Comparison of ENCODE assay signal across 12 cellular contexts in the genomic region with DNA sequence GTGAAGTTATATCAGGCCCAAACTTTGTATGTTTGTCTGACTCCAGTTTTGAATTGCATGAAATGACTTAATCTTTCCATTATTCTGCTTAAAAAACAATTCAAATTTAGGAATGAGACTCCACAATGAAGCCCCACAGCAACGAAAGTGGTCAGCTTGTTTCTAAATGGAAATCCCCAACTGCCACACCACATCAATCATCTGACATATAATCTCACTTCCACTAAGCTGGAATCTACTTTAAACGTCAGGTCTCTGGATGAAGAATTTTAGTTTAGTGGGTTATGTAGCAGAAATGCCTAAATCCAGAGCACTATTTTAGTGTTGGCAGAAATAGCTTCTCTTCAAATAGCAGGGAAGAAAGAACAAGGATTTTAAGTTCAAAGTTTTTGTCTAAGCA. TPM values are rescaled to one million over a fixed set of nuclear protein-coding genes. Genes with fewer than 3 reads are reported as not detected.
DNase-seq lines count a peak whose midpoint lies in the region; ATAC-seq, FAIRE-seq and TF ChIP-seq lines count a peak whose summit lies in the region.
"Had no signal": no experiment of that assay in that cellular context is flagged by ENCODE, and none has a peak within 500 bp of the region (broad histone marks: within the 10 kb centered on the region; RNA-seq: fewer than 3 reads in every experiment).

No MANE protein-coding gene starts in this region.

- peak overlapping the region in 5 of 7 donors; percentile 34 to 97 (median 95) for H3K4me3 Mint-ChIP-seq in CD8-positive, alpha-beta memory T cell
- H3K4me3 Mint-ChIP-seq in activated T-helper 2 cell treated with anti-CD3 and anti-CD28 coated beads, Interferon-gamma antibody, Interleukin-2, Interleukin-4, amounts not matched to agents 10 μg/mL and 5 μg/mL and 100 μg/mL, durations not matched to agents 14 hours and 24 hours and 36 hours (ENCODE audit: low read depth), result peak overlapping the region; percentile 93
- peak overlapping the region; percentile 94 for H3K4me3 Mint-ChIP-seq in neural progenitor cell

- TF ChIP-seq CTCF in neural progenitor cell (IDR thresholded peaks at IDR 0.05) (no peak), A673 (conservative IDR thresholded peaks at IDR 0.05; ENCODE audit: low read depth, low read length) (no peak)

- peaks cover 17 to 24% (median 19%) of the 10 kb centered on the region in 3 donors for H3K4me1 Mint-ChIP-seq in CD8-positive, alpha-beta memory T cell
- H3K4me1 Mint-ChIP-seq in activated T-helper 2 cell treated with anti-CD3 and anti-CD28 coated beads, Interferon-gamma antibody, Interleukin-2, Interleukin-4, amounts not matched to agents 10 μg/mL and 5 μg/mL and 100 μg/mL, durations not matched to agents 14 hours and 24 hours and 36 hours (ENCODE audit: low read depth), result peaks cover 37% of the 10 kb centered on the region
- peaks cover 13% of the 10 kb centered on the region for H3K4me1 Mint-ChIP-seq in neural progenitor cell

- no peak for ATAC-seq in GM19395 (IDR thresholded peaks at IDR 0.05; ENCODE audit: unreplicated experiment)

- no peaks in the 10 kb centered on the region for H3K36me3 ChIP-seq in CD8-positive, alpha-beta memory T cell (ENCODE audit: insufficient read depth, low read length)
- no peaks in the 10 kb centered on the region for H3K36me3 ChIP-seq in neural progenitor cell
- H3K36me3 ChIP-seq in A673 (ENCODE audit: insufficient read depth, low read length, poor library complexity, severe bottlenecking), result no peaks in the 10 kb centered on the region

- H3K79me2 ChIP-seq in neural progenitor cell (ENCODE audit: low read depth), result peaks cover 27% of the 10 kb centered on the region

- intact Hi-C loops in activated T-helper 2 cell treated with anti-CD3 and anti-CD28 coated beads, Interferon-gamma antibody, Interleukin-2, Interleukin-4, amounts not matched to agents 10 μg/mL and 5 μg/mL and 100 μg/mL, durations not matched to agents 14 hours and 24 hours and 36 hours (cut with micrococcal nuclease), result no loop called here
- intact Hi-C loops in A673 (cut with micrococcal nuclease; ENCODE audit: unreplicated experiment), result loop anchor here (10.0 kb wide), 1 partner anchor 130 kb away; no protein-coding TSS in a partner anchor

- H3F3A ChIP-seq in neural progenitor cell (ENCODE audit: low read depth), result peaks cover 27% of the 10 kb centered on the region

- H3K9me3 Mint-ChIP-seq in CD8-positive, alpha-beta memory T cell, result no peaks in the 10 kb centered on the region
- no peaks in the 10 kb centered on the region for H3K9me3 Mint-ChIP-seq in activated T-helper 2 cell treated with anti-CD3 and anti-CD28 coated beads, Interferon-gamma antibody, Interleukin-2, Interleukin-4, amounts not matched to agents 10 μg/mL and 5 μg/mL and 100 μg/mL, durations not matched to agents 14 hours and 24 hours and 36 hours
- H3K9me3 Mint-ChIP-seq in neural progenitor cell, result no peaks in the 10 kb centered on the region
- H3K9me3 Mint-ChIP-seq: dendritic cell treated with granulocyte-macrophage colony-stimulating factor and Interleukin-4, amounts not matched to agents 40 ng/mL and 50 ng/mL, for 4 days had no signal

- no peak overlapping the region for H3K9ac ChIP-seq in neural progenitor cell

- H2AFZ ChIP-seq in neural progenitor cell (replicated peaks), result no peak overlapping the region

- no peak for FAIRE-seq in frontal cortex (lab: Jason Lieb, UNC)

- no peak for DNase-seq in CD8-positive, alpha-beta memory T cell
- no peak for DNase-seq in HEK293T (ENCODE audit: extremely low spot score)
- DNase-seq in activated T-helper 2 cell treated with anti-CD3 and anti-CD28 coated beads, Interferon-gamma antibody, Interleukin-2, Interleukin-4, amounts not matched to agents 10 μg/mL and 5 μg/mL and 100 μg/mL, durations not matched to agents 14 hours and 24 hours and 36 hours (ENCODE audit: low spot score), result no peak
- DNase-seq in neural progenitor cell (ENCODE audit: low spot score), result no peak
- DNase-seq in effector CD8-positive, alpha-beta T cell (lab: John Stamatoyannopoulos, UW), result no peak
- DNase-seq in frontal cortex (ENCODE audit: low spot score in 2 of 2), result no peak
- no peak for DNase-seq in A673 (ENCODE audit: low spot score)
- DNase-seq: activated T-cell treated with anti-CD3 and anti-CD28 coated beads, Interleukin-2, amount 50 U/mL, for 1 hour; EL had no signal

- CTCF ChIA-PET in CD8-positive, alpha-beta memory T cell (lab: Charles Lee), result interaction anchor here (1.3 kb wide), 2 partner anchors 16 to 21 kb away, joined by 3 to 4 read pairs; no protein-coding TSS in a partner anchor
- CTCF ChIA-PET in HEK293T (lab: Yijun Ruan, JAX), result no interaction called here
- CTCF ChIA-PET in A673 (lab: Charles Lee), result no interaction called here

- H3K27ac Mint-ChIP-seq in CD8-positive, alpha-beta memory T cell, result peak overlapping the region in 5 of 8 donors; percentile 17 to 97 (median 50)
- H3K27ac Mint-ChIP-seq in activated T-helper 2 cell treated with anti-CD3 and anti-CD28 coated beads, Interferon-gamma antibody, Interleukin-2, Interleukin-4, amounts not matched to agents 10 μg/mL and 5 μg/mL and 100 μg/mL, durations not matched to agents 14 hours and 24 hours and 36 hours, result peak overlapping the region; percentile 73
- H3K27ac Mint-ChIP-seq in neural progenitor cell, result no peak overlapping the region
- H3K27ac Mint-ChIP-seq: dendritic cell treated with granulocyte-macrophage colony-stimulating factor and Interleukin-4, amounts not matched to agents 40 ng/mL and 50 ng/mL, for 4 days had no signal

- peaks cover 0 to 8% (median 0%) of the 10 kb centered on the region in 3 donors for H3K36me3 Mint-ChIP-seq in CD8-positive, alpha-beta memory T cell
- no peaks in the 10 kb centered on the region for H3K36me3 Mint-ChIP-seq in activated T-helper 2 cell treated with anti-CD3 and anti-CD28 coated beads, Interferon-gamma antibody, Interleukin-2, Interleukin-4, amounts not matched to agents 10 μg/mL and 5 μg/mL and 100 μg/mL, durations not matched to agents 14 hours and 24 hours and 36 hours (ENCODE audit: low read depth)
- H3K36me3 Mint-ChIP-seq in neural progenitor cell, result no peaks in the 10 kb centered on the region

- no peak overlapping the region for H3K4me3 ChIP-seq in CD8-positive, alpha-beta memory T cell (ENCODE audit: low read length)
- H3K4me3 ChIP-seq in neural progenitor cell, result peak overlapping the region; percentile 76
- no peak overlapping the region for H3K4me3 ChIP-seq in A673 (ENCODE audit: low read depth, low read length, poor library complexity, severe bottlenecking)

- POLR2A ChIA-PET in CD8-positive, alpha-beta memory T cell (lab: Charles Lee), result no interaction called here
- POLR2A ChIA-PET in HEK293T (lab: Yijun Ruan, JAX) (interaction anchor here (0.9 kb wide), 1 partner anchor 9 kb away, joined by 3 read pairs; no protein-coding TSS in a partner anchor), A673 (lab: Charles Lee; ENCODE audit: low non-redundant PET) (no interaction called here)

- BruUV-seq in A673 (replicated peaks; lab: Mats Ljungman, UMichigan), result no TSS peak

- peaks cover 26% of the 10 kb centered on the region for H3K4me1 ChIP-seq in CD8-positive, alpha-beta memory T cell (ENCODE audit: insufficient read depth, low read length)
- H3K4me1 ChIP-seq in neural progenitor cell (peaks cover 27% of the 10 kb centered on the region), A673 (ENCODE audit: insufficient read depth, low read length, poor library complexity, severe bottlenecking) (peaks cover 12% of the 10 kb centered on the region)

- peak overlapping the region; percentile 94 for H3K4me2 ChIP-seq in neural progenitor cell

- H3K27ac ChIP-seq in CD8-positive, alpha-beta memory T cell (ENCODE audit: low read depth, low read length), result peak overlapping the region; percentile 96
- H3K27ac ChIP-seq in neural progenitor cell, result no peak overlapping the region
- no peak overlapping the region for H3K27ac ChIP-seq in A673 (ENCODE audit: low read depth, low read length, poor library complexity, severe bottlenecking)
- H3K27ac ChIP-seq: neutrophil had no signal

- H3K27me3 Mint-ChIP-seq in CD8-positive, alpha-beta memory T cell, result peaks cover 0 to 3% of the 10 kb centered on the region in 2 donors
- H3K27me3 Mint-ChIP-seq in activated T-helper 2 cell treated with anti-CD3 and anti-CD28 coated beads, Interferon-gamma antibody, Interleukin-2, Interleukin-4, amounts not matched to agents 10 μg/mL and 5 μg/mL and 100 μg/mL, durations not matched to agents 14 hours and 24 hours and 36 hours (ENCODE audit: low read depth), result no peaks in the 10 kb centered on the region
- H3K27me3 Mint-ChIP-seq in neural progenitor cell (ENCODE audit: insufficient read depth, low read depth), result peaks cover 3% of the 10 kb centered on the region
- H3K27me3 Mint-ChIP-seq: dendritic cell treated with granulocyte-macrophage colony-stimulating factor and Interleukin-4, amounts not matched to agents 40 ng/mL and 50 ng/mL, for 4 days had no signal

- no peaks in the 10 kb centered on the region for H3K9me3 ChIP-seq in CD8-positive, alpha-beta memory T cell (ENCODE audit: low read length)
- H3K9me3 ChIP-seq in neural progenitor cell (ENCODE audit: low read depth), result no peaks in the 10 kb centered on the region
- H3K9me3 ChIP-seq in A673 (ENCODE audit: low read depth, low read length, poor library complexity, severe bottlenecking), result no peaks in the 10 kb centered on the region
- H3K9me3 ChIP-seq: neutrophil had no signal

- peaks cover 27% of the 10 kb centered on the region for H4K20me1 ChIP-seq in neural progenitor cell (ENCODE audit: low read depth)

- H3K27me3 ChIP-seq in CD8-positive, alpha-beta memory T cell (ENCODE audit: insufficient read depth, low read length, poor library complexity, severe bottlenecking), result no peaks in the 10 kb centered on the region
- no peaks in the 10 kb centered on the region for H3K27me3 ChIP-seq in neural progenitor cell
- H3K27me3 ChIP-seq in A673 (replicated peaks; ENCODE audit: insufficient read depth, low read depth, low read length, poor library complexity), result no peaks in the 10 kb centered on the region
- H3K27me3 ChIP-seq: neutrophil had no signal

TF ChIP-seq in HEK293T, 16 proteins besides CTCF, POLR2A, EP300 and RAD21 (continues in another document):
- no peak for TF ChIP-seq CTBP1 (IDR thresholded peaks at IDR 0.05; ENCODE audit: borderline replicate concordance)

RNA-seq across cellular contexts. Expression of a gene that starts 1.8 kb away (rescaled TPM):
- total RNA-seq in CD8-positive, alpha-beta memory T cell, result 10 to 100 TPM; 20.1 to 20.7 TPM
- polyA plus RNA-seq in CD8-positive, alpha-beta memory T cell, result 1.6 TPM
- total RNA-seq in activated T-helper 2 cell treated with anti-CD3 and anti-CD28 coated beads, Interferon-gamma antibody, Interleukin-2, Interleukin-4, amounts not matched to agents 10 μg/mL and 5 μg/mL and 100 μg/mL, durations not matched to agents 14 hours and 24 hours and 36 hours, result 12.6 and 14.6 TPM in 2 replicates
- total RNA-seq in neural progenitor cell (ENCODE audit: low replicate concordance) (34.4 and 62.0 TPM in 2 replicates), frontal cortex (44.8 TPM), A673 (2021) (13.2 and 14.3 TPM in 2 replicates)
